ENCODE assay signal across 9 cellular contexts in the genomic region with DNA sequence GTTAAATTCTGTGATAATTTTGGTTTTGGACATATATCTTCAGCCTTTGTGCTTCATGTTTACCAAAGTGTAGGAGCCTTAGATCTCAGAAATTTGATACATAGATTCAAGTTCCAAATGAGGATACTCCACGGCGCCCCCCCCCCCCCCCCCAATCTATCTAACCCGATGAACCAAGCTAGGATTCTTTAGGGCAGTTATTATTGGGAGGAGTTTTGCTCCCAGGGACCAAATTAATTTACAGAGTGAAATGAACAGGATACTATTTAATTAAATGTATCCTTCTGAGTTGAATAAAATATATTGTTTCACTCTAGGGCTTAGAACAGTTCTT. TPM values are rescaled to one million over a fixed set of nuclear protein-coding genes. Genes with fewer than 3 reads are reported as not detected.
DNase-seq lines count a peak whose midpoint lies in the region; ATAC-seq and TF ChIP-seq lines count a peak whose summit lies in the region.
"Had no signal": no experiment of that assay in that cellular context is flagged by ENCODE, and none has a peak within 500 bp of the region (broad histone marks: within the 10 kb centered on the region; RNA-seq: fewer than 3 reads in every experiment).

No MANE protein-coding gene starts in this region.

- in situ Hi-C loops in GM13976 (cut with MboI; ENCODE audit: low sequenced_read_pairs, unreplicated experiment), result no loop called here

- peaks cover 9% of the 10 kb centered on the region for H3K36me3 Mint-ChIP-seq in osteocyte (ENCODE audit: unreplicated experiment)

- H4K20me1 ChIP-seq in DND-41 (ENCODE audit: insufficient read depth, low read length), result peaks cover 28% of the 10 kb centered on the region; the same call in 1 of the 2 replicates

- no peaks in the 10 kb centered on the region; the same call in 1 of the 2 replicates for H3K36me3 ChIP-seq in DND-41 (ENCODE audit: insufficient read depth, low read length)
- H3K36me3 ChIP-seq: left lung had no signal

- TF ChIP-seq CTCF in DND-41 (IDR thresholded peaks at IDR 0.05; ENCODE audit: borderline replicate concordance, extremely low read depth, low read length, poor library complexity, severe bottlenecking) (no peak), LNCaP clone FGC (IDR thresholded peaks at IDR 0.05; ENCODE audit: control insufficient read depth, extremely low read depth, insufficient read depth) (no peak), choroid plexus epithelial cell (conservative IDR thresholded peaks at IDR 0.05; ENCODE audit: low read depth, low read length) (no peak), osteocyte (IDR thresholded peaks at IDR 0.05) (no peak), GM13976 (IDR thresholded peaks at IDR 0.05; ENCODE audit: borderline replicate concordance, control extremely low read depth, extremely low read depth, insufficient read depth, missing control alignments) (no peak)

- H3K4me2 ChIP-seq in DND-41 (ENCODE audit: insufficient read depth, low read length), result peak overlapping the region; percentile 98

- H3K9me3 Mint-ChIP-seq in osteocyte (ENCODE audit: unreplicated experiment), result peaks cover 7% of the 10 kb centered on the region

- peaks cover 41% of the 10 kb centered on the region for H3K4me1 Mint-ChIP-seq in osteocyte (ENCODE audit: unreplicated experiment)

- DNase-seq in DND-41 (no peak), LNCaP clone FGC (ENCODE audit: low read depth) (no peak), choroid plexus epithelial cell (ENCODE audit: low read depth) (no peak), osteocyte (ENCODE audit: extremely low spot score, unreplicated experiment) (no peak), AG08395 (ENCODE audit: low spot score) (no peak), hippocampal formation (lab: John Stamatoyannopoulos, UW) (no peak), GM13976 (ENCODE audit: low spot score) (no peak)
- DNase-seq: left lung had no signal

- H3K27me3 Mint-ChIP-seq in osteocyte (ENCODE audit: unreplicated experiment), result no peaks in the 10 kb centered on the region

- peak overlapping the region; percentile 88 for H3K4me3 Mint-ChIP-seq in osteocyte (ENCODE audit: unreplicated experiment)

- H3K9me3 ChIP-seq in DND-41 (ENCODE audit: insufficient read depth, low read length, severe bottlenecking), result no peaks in the 10 kb centered on the region
- H3K9me3 ChIP-seq: left lung had no signal

- H3K27ac ChIP-seq in DND-41 (ENCODE audit: low read length), result peak overlapping the region; percentile 80

- peaks cover 51% of the 10 kb centered on the region for H3K4me1 ChIP-seq in DND-41 (ENCODE audit: insufficient read depth, low read length)

- peak overlapping the region; percentile 68 for H3K9ac ChIP-seq in DND-41 (ENCODE audit: low read depth, low read length)

- peaks cover 77% of the 10 kb centered on the region for H3K79me2 ChIP-seq in DND-41 (ENCODE audit: insufficient read depth, low read length)

- H3K27me3 ChIP-seq in DND-41 (ENCODE audit: insufficient read depth, low read length, poor library complexity), result no peaks in the 10 kb centered on the region
- H3K27me3 ChIP-seq: left lung had no signal

- H3K4me3 ChIP-seq in DND-41 (ENCODE audit: low read depth in 1 of 2, low read length in 2 of 2) (peak overlapping the region; percentile 31 to 82; a peak in 3 of 4 replicates), LNCaP clone FGC (ENCODE audit: low read depth, low read length) (peak overlapping the region; percentile 65), choroid plexus epithelial cell (ENCODE audit: low read depth, low read length) (peak overlapping the region; percentile 23)

- no peak for ATAC-seq in DND-41 (ENCODE audit: insufficient read depth, low read depth)
- ATAC-seq in GM21447 (IDR thresholded peaks at IDR 0.05; ENCODE audit: unreplicated experiment), result no peak

- no peak overlapping the region for H2AFZ ChIP-seq in DND-41 (ENCODE audit: low read depth, low read length)

- H3K27ac Mint-ChIP-seq in osteocyte (ENCODE audit: unreplicated experiment), result peak overlapping the region; percentile 39

RNA-seq across cellular contexts. Expression of gene USP25, which starts 3.2 kb away (rescaled TPM):
- total RNA-seq in osteocyte, result 45.2 and 48.9 TPM in 2 replicates
